In the genomic region with DNA sequence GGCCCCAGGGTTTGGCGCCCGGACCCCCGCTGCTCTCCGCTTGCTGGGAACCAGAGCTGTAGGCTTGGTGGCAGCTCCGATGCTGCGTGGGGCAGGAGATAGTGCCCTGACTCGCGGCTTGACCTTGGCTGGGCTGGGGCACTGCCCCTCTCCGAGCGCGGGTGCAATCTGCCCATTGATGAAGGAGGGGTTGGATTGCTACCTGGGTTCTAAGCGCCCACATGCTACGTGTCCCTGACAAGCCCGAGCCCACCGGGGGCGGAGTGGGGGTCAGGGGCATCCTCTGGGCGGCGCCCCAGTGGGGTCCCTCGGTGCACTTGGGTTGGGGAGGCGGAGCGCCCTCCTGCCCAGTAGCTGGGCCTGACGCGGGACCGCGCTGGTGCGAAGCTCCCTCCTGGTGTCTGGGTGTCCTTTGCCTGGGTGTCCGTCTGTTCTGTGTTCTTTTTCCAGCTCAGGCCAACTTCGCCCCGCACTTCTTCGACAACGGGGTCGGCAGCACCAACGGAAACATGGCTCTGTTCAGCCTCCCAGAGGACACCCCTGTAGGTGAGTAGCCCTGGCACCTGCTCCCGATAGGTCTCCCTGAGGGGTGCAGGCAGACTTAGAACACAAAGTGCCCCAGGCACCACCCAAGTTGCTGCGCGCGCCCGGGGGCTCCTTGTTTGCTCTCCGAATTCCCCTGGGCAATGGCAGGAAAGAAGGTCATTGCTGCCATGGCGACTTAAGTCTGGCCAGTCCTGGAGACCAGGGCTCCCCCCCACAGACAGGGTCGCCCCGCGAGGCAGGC, we compare ENCODE assay signal across 1 cellular context.
TF ChIP-seq lines count a peak whose summit lies in the region.

No MANE protein-coding gene starts in this region.

TF ChIP-seq in K562, 482 proteins besides CTCF, POLR2A, EP300 and RAD21:
- TF ChIP-seq ETV1 (tag; conservative IDR thresholded peaks at IDR 0.05; ENCODE audit: low read depth) (no peak), ZNF639 (CRISPR knock-in tag; conservative IDR thresholded peaks at IDR 0.05 in 1 of 2, IDR thresholded peaks at IDR 0.05 in 1 of 2) (no peak), TCF7L2 (IDR thresholded peaks at IDR 0.05; ENCODE audit: low read depth, low read length) (no peak), HBP1 (CRISPR knock-in tag; IDR thresholded peaks at IDR 0.05) (no peak), HDAC6 (IDR thresholded peaks at IDR 0.05; ENCODE audit: low read depth, low read length) (no peak), NONO (IDR thresholded peaks at IDR 0.05; ENCODE audit: low read depth in 2 of 2, low read length in 1 of 2) (no peak), CEBPZ (IDR thresholded peaks at IDR 0.05; ENCODE audit: borderline replicate concordance, low read depth, low read length) (no peak), ATF4 (CRISPR knock-in tag; IDR thresholded peaks at IDR 0.05) (no peak), MTA3 (IDR thresholded peaks at IDR 0.05; ENCODE audit: borderline replicate concordance) (no peak), XRCC3 (IDR thresholded peaks at IDR 0.05) (no peak), SMARCA5 (IDR thresholded peaks at IDR 0.05) (no peak), FOXP1 (CRISPR knock-in tag; IDR thresholded peaks at IDR 0.05) (no peak), DMBX1 (CRISPR knock-in tag; IDR thresholded peaks at IDR 0.05; ENCODE audit: borderline replicate concordance) (no peak), HNRNPLL (IDR thresholded peaks at IDR 0.05; ENCODE audit: low read depth, low read length, poor library complexity, severe bottlenecking) (no peak), CUX1 (CRISPR knock-in tag; IDR thresholded peaks at IDR 0.05) (no peak), NFYB (IDR thresholded peaks at IDR 0.05; ENCODE audit: extremely low read depth, insufficient read length) (no peak), ZNF511 (CRISPR knock-in tag; IDR thresholded peaks at IDR 0.05) (no peak)
- TF ChIP-seq, protein P1, sequence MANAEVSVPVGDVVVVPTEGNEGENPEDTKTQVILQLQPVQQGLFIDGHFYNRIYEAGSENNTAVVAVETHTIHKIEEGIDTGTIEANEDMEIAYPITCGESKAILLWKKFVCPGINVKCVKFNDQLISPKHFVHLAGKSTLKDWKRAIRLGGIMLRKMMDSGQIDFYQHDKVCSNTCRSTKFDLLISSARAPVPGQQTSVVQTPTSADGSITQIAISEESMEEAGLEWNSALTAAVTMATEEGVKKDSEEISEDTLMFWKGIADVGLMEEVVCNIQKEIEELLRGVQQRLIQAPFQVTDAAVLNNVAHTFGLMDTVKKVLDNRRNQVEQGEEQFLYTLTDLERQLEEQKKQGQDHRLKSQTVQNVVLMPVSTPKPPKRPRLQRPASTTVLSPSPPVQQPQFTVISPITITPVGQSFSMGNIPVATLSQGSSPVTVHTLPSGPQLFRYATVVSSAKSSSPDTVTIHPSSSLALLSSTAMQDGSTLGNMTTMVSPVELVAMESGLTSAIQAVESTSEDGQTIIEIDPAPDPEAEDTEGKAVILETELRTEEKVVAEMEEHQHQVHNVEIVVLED (CRISPR knock-in tag; IDR thresholded peaks at IDR 0.05) = no peak
